Comparison of ENCODE assay signal across 8 cellular contexts in the genomic region with DNA sequence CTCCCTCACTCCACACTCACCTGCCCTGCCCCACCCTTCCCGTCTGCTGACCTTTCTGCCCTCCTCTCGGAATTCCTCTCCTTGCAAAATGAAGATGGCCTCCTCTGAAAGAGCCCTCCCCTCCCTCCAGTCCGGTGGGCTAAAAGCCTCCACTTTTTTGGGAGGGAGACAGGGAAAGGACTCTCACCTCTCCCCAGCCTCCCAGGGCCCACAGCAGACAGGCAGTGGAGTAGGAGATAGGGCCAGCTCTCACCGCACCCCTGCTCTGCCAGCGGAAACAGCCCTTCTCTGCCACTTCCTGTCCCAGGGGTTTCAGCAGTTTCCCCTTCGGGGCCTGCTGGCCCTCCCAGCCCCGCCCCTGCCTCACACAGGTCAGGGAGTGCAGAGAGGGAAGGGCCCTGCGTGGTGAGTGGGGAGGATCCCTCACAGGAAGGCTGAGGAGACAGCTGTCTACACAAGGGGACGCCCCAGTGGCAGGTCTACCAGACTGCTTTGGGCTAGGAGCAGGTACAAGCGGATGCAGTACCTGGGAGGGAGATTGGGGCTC. TPM values are rescaled to one million over a fixed set of nuclear protein-coding genes. Genes with fewer than 3 reads are reported as not detected.
DNase-seq lines count a peak whose midpoint lies in the region; ATAC-seq, FAIRE-seq and TF ChIP-seq lines count a peak whose summit lies in the region.

No MANE protein-coding gene starts in this region.

- no peak for TF ChIP-seq CTCF in kidney (IDR thresholded peaks at IDR 0.05; ENCODE audit: borderline replicate concordance, extremely low read depth, insufficient read depth)

- FAIRE-seq in GM18507 (lab: Jason Lieb, UNC) (peak; percentile 100), kidney (lab: Jason Lieb, UNC) (no peak)

- intact Hi-C loops in kidney (cut with DNase I), result no loop called here

- ATAC-seq in HG02642 (IDR thresholded peaks at IDR 0.05; ENCODE audit: poor library complexity, unreplicated experiment), result peak; percentile 99

- H3K4me1 ChIP-seq in kidney (ENCODE audit: control insufficient read depth in 1 of 2, insufficient read depth in 1 of 2, low read depth in 1 of 2, low read length in 2 of 2), result no peaks in the 10 kb centered on the region

- H3K36me3 ChIP-seq in kidney (ENCODE audit: control insufficient read depth in 1 of 2, insufficient read depth in 2 of 2, low read length in 2 of 2), result no peaks in the 10 kb centered on the region

- no peak overlapping the region for H3K4me3 ChIP-seq in kidney (ENCODE audit: low read length in 2 of 2)

- no peak for DNase-seq in GM18507 (ENCODE audit: extremely low spot score, insufficient read length, low read depth)
- peak; percentile 31 for DNase-seq in NCI-H510A treated with DMSO at 0.1 percent for 48 hours (lab: John Stamatoyannopoulos, UW)
- peak; percentile 74 for DNase-seq in activated CD8-positive, alpha-beta memory T cell treated with anti-CD3 and anti-CD28 coated beads, Interleukin-2, amount 50 U/mL, for 4 hours
- DNase-seq in kidney, result peak; percentile 88
- DNase-seq in stimulated activated CD8-positive, alpha-beta memory T cell treated with anti-CD3 and anti-CD28 coated beads, Interleukin-4, amount 100 ng/mL, for 48 hours, result peak; percentile 82
- DNase-seq in ACHN, result no peak
- no peak for DNase-seq in NCI-H1436 (lab: John Stamatoyannopoulos, UW)

- no peaks in the 10 kb centered on the region for H3K9me3 ChIP-seq in kidney (ENCODE audit: control insufficient read depth in 1 of 2, low read length in 2 of 2)

- in situ Hi-C loops in ACHN (cut with HindIII; ENCODE audit: low pct_ligation_motif_present, low pct_unique_long_range_greater_than_20kb, low sequenced_read_pairs), result no loop called here

- no peak overlapping the region for H3K9ac ChIP-seq in kidney (ENCODE audit: low read length in 2 of 2)

- peak overlapping the region in 1 of 2 donors; percentile 24 for H3K27ac ChIP-seq in kidney (ENCODE audit: low read depth in 2 of 2, low read length in 2 of 2)

RNA-seq across cellular contexts. Expression of a gene that starts 18.2 kb away (rescaled TPM):
- 18.0 TPM for total RNA-seq in kidney
- 2.6 TPM for polyA plus RNA-seq in kidney (ENCODE audit: insufficient read depth, low read depth, low replicate concordance)

Comparison
In these comparisons a context has a peak if more than half of its experiments do, and no peak if none do; other contexts are left out.
1. DNase-seq: peak in NCI-H510A treated with DMSO at 0.1 percent for 48 hours (single experiment), activated CD8-positive, alpha-beta memory T cell treated with anti-CD3 and anti-CD28 coated beads, Interleukin-2, amount 50 U/mL, for 4 hours (single experiment), kidney (single experiment) and stimulated activated CD8-positive, alpha-beta memory T cell treated with anti-CD3 and anti-CD28 coated beads, Interleukin-4, amount 100 ng/mL, for 48 hours (single experiment); none in GM18507 (single experiment), ACHN (single experiment) and NCI-H1436 (single experiment).